8 cellular contexts compared by ENCODE assay signal in the genomic region with DNA sequence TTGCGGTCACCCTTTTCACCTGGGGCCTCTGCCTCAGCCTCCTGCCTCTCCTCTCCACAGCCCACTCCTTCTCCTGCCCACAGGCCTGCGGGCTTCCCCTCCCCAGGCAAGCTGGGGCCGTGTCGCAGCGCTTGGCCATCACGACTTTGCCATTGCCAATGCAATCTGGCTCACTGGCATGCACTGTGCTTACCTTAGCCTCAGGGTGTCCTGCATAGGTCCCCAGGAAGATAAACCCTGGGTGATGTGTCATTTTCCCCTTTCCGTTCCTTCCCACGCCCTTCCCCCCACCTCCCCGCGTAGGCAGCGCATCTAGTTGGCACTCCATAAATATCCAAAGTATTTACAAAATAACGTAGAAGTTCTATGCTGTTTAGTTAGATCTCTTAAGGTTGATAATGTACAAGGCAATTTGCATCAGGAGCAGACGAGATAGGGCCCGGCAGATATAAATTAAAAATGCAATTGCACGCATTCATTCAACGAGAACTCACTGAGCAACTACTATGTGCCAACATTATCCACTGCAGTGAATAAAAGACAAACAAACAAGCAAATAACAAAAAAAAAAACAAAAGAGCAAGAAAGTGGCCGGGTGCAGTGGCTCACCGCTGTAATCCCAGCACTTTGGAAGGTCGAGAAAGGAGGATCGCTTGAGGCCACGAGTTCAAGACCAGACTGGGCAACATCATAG. TPM values are rescaled to one million over a fixed set of nuclear protein-coding genes. Genes with fewer than 3 reads are reported as not detected.
DNase-seq lines count a peak whose midpoint lies in the region; ATAC-seq lines count a peak whose summit lies in the region.

No MANE protein-coding gene starts in this region.

- H2AK5ac ChIP-seq in trophoblast cell (ENCODE audit: low read length): peak overlapping the region; percentile 92

- peak overlapping the region; percentile 99 for H4K8ac ChIP-seq in trophoblast cell (ENCODE audit: low read depth, low read length)

- H3K36me3 ChIP-seq in ES-I3 (ENCODE audit: insufficient read depth, low read length): peaks cover 16% of the 10 kb centered on the region
- H3K36me3 ChIP-seq in esophagus (ENCODE audit: control insufficient read depth in 2 of 2, insufficient read depth in 2 of 2, low read length in 1 of 2): peaks cover 4 to 5% of the 10 kb centered on the region in 2 donors
- H3K36me3 ChIP-seq in trophoblast cell (ENCODE audit: control insufficient read depth in 1 of 2, insufficient read depth in 2 of 2, low read length in 2 of 2): peaks cover 12 to 16% of the 10 kb centered on the region in 2 experiments

- peak overlapping the region; percentile 4 for H3K18ac ChIP-seq in trophoblast cell (ENCODE audit: low read length)

- peak; percentile 54 for DNase-seq in RPMI7951 (ENCODE audit: low read depth)
- peak; percentile 38 to 52 for DNase-seq in trophoblast cell
- no peak for DNase-seq in effector CD8-positive, alpha-beta T cell (lab: John Stamatoyannopoulos, UW)
- no peak for DNase-seq in NK-92 (lab: John Stamatoyannopoulos, UW; ENCODE audit: unreplicated experiment)
- DNase-seq in NCI-H2029 treated with DMSO at 0.1 percent for 48 hours (lab: John Stamatoyannopoulos, UW): no peak

- no peak overlapping the region for H2BK120ac ChIP-seq in trophoblast cell (ENCODE audit: insufficient read depth, low read length, poor library complexity)

- ATAC-seq in HG03108 (IDR thresholded peaks at IDR 0.05; ENCODE audit: unreplicated experiment): no peak

- H2BK12ac ChIP-seq in trophoblast cell (ENCODE audit: low read length): no peak overlapping the region

- H3K27ac ChIP-seq in esophagus (ENCODE audit: low read depth in 2 of 2, low read length in 1 of 2): peak overlapping the region in 1 of 2 donors; percentile 82
- no peak overlapping the region for H3K27ac ChIP-seq in trophoblast cell (ENCODE audit: low read depth, low read length)

- H3K79me2 ChIP-seq in trophoblast cell (ENCODE audit: control insufficient read depth, insufficient read depth, low read length, poor library complexity): peaks cover 17% of the 10 kb centered on the region

- H2AFZ ChIP-seq in trophoblast cell (ENCODE audit: insufficient read depth, low read length, poor library complexity): peak overlapping the region; percentile 19

- H3K9ac ChIP-seq in ES-I3 (ENCODE audit: low read depth, low read length) (peak overlapping the region; percentile 62), trophoblast cell (ENCODE audit: low read length) (no peak overlapping the region)

- H3K4me2 ChIP-seq in trophoblast cell (ENCODE audit: low read length): peak overlapping the region; percentile 79

- H4K91ac ChIP-seq in trophoblast cell (ENCODE audit: low read depth, low read length): peak overlapping the region; percentile 93

- H3K4me1 ChIP-seq in ES-I3 (ENCODE audit: insufficient read depth, low read length) (no peaks in the 10 kb centered on the region; the same call in 1 of the 2 replicates), esophagus (ENCODE audit: control insufficient read depth in 2 of 2, insufficient read depth in 2 of 2, low read length in 1 of 2) (peaks cover 0 to 11% of the 10 kb centered on the region in 2 donors), trophoblast cell (ENCODE audit: control insufficient read depth in 1 of 2, insufficient read depth in 2 of 2, low read length in 2 of 2) (peaks cover 8 to 14% of the 10 kb centered on the region in 2 experiments)

- no peaks in the 10 kb centered on the region for H3K9me3 ChIP-seq in ES-I3 (ENCODE audit: control insufficient read depth, insufficient read depth, low read length)
- H3K9me3 ChIP-seq in esophagus (ENCODE audit: control insufficient read depth in 2 of 2, insufficient read depth in 1 of 2, low read depth in 1 of 2, low read length in 1 of 2): no peaks in the 10 kb centered on the region
- no peaks in the 10 kb centered on the region for H3K9me3 ChIP-seq in trophoblast cell (ENCODE audit: insufficient read depth, low read depth, low read length)

- peak overlapping the region; percentile 98 for H3K14ac ChIP-seq in trophoblast cell (ENCODE audit: low read length)

- H3K79me1 ChIP-seq in trophoblast cell (ENCODE audit: low read length): peaks cover 13% of the 10 kb centered on the region

- no peak overlapping the region for H2BK5ac ChIP-seq in trophoblast cell (ENCODE audit: low read depth, low read length, poor library complexity)

- no peaks in the 10 kb centered on the region for H3K27me3 ChIP-seq in esophagus (ENCODE audit: control insufficient read depth in 1 of 2, insufficient read depth in 2 of 2, low read length in 2 of 2)
- H3K27me3 ChIP-seq in trophoblast cell (ENCODE audit: insufficient read depth, low read length): no peaks in the 10 kb centered on the region

- peak overlapping the region; percentile 63 for H3K4ac ChIP-seq in trophoblast cell (ENCODE audit: low read depth, low read length)

- H3K23ac ChIP-seq in trophoblast cell (ENCODE audit: low read length): no peak overlapping the region

- H3K4me3 ChIP-seq in esophagus (ENCODE audit: low read depth in 1 of 2, low read length in 2 of 2) (peak overlapping the region; percentile 91 to 93), trophoblast cell (ENCODE audit: low read depth, low read length) (peak overlapping the region; percentile 95)

- peak overlapping the region; percentile 98 for H4K12ac ChIP-seq in trophoblast cell (ENCODE audit: low read depth, low read length)

- 43 to 44% methylated on average over 21 of the region's 21 CpGs for WGBS in esophagus, 2 donors
- WGBS in trophoblast cell (ENCODE audit: extremely low coverage, insufficient coverage, insufficient read length): no CpG with 5 or more reads among the region's 21 CpGs

RNA-seq across cellular contexts. Expression of gene COPG1, which starts 1.0 kb away (rescaled TPM):
- total RNA-seq in RPMI7951 (2014; rRNA removed; shearing (Covaris generic)): 139 and 166 TPM in 2 replicates
- 10 to 100 TPM; 75.6 TPM for polyA plus RNA-seq in esophagus
- polyA plus RNA-seq in trophoblast cell (2013): 102 and 105 TPM in 2 replicates

RNA-seq across cellular contexts. Expression of gene HMCES, which starts 30.2 kb away (rescaled TPM):
- 38.2 and 38.3 TPM in 2 replicates for total RNA-seq in RPMI7951 (2014; rRNA removed; shearing (Covaris generic))
- 10 to 100 TPM; 26.3 to 31.3 TPM for polyA plus RNA-seq in esophagus
- polyA plus RNA-seq in trophoblast cell (2013): 21.7 and 22.2 TPM in 2 replicates

Comparison
In these comparisons a context has a peak if more than half of its experiments do, and no peak if none do; other contexts are left out.
1. DNase-seq: peak in RPMI7951 (single experiment) and trophoblast cell (2 of 2); none in effector CD8-positive, alpha-beta T cell (single experiment), NK-92 (single experiment) and NCI-H2029 treated with DMSO at 0.1 percent for 48 hours (single experiment).